In the genomic region with DNA sequence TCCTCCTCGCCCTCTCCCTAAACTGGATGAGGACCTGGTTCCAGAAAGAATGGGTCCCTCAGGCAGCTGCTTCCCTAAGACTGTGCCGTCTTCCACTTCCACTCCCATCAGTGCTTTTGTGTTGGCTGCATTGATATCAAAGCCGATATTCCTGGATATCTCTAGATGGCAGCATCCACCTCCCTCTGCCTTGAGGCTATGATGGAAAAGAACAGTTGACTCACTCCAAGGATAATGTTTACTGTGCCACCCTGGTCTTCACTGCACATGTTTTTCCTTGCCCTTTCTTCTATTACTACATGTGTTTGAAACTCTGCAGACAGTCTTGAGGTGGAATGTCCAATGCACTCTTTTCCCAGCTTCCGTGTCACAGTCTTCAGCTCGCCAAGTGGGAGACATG, we compare ENCODE assay signal across 8 cellular contexts.
A peak's percentile ranks its signal among the peaks of the same experiment; 100 is the strongest.
DNase-seq lines count a peak whose midpoint lies in the region; TF ChIP-seq lines count a peak whose summit lies in the region.

No MANE protein-coding gene starts in this region.

- DNase-seq in GM03348 (ENCODE audit: low spot score) (peak; percentile 81), OCI-M1 (lab: John Stamatoyannopoulos, UW) (peak; percentile 9), esophagus squamous epithelium (lab: John Stamatoyannopoulos, UW) (no peak), pons (ENCODE audit: low spot score) (peak; percentile 83), tibial artery (no peak)
- DNase-seq in effector CD4-positive, alpha-beta T cell = no peak
- no peak for DNase-seq in activated naive CD8-positive, alpha-beta T cell treated with anti-CD3 and anti-CD28 coated beads for 36 hours
- no peak for DNase-seq in NK-92 treated with Interleukin-12 subunit alpha and Interleukin-12 subunit beta, amount 100 ng/mL, for 24 hours (lab: John Stamatoyannopoulos, UW)

- peak in 4 of 6 experiments; percentile 18 to 56 (median 30) for TF ChIP-seq CTCF in esophagus squamous epithelium (IDR thresholded peaks at IDR 0.05)
- TF ChIP-seq CTCF in tibial artery (IDR thresholded peaks at IDR 0.05) = peak in 1 of 2 experiments; percentile 39

- H3K9me3 Mint-ChIP-seq in activated naive CD8-positive, alpha-beta T cell treated with anti-CD3 and anti-CD28 coated beads for 36 hours = no peaks in the 10 kb centered on the region

- no peak for TF ChIP-seq POLR2A in esophagus squamous epithelium (IDR thresholded peaks at IDR 0.05)

- intact Hi-C loops in esophagus squamous epithelium (cut with DNase I) = no loop called here
- intact Hi-C loops in tibial artery (cut with DNase I; ENCODE audit: low total_unique reads) = no loop called here

- no peaks in the 10 kb centered on the region for H3K4me1 Mint-ChIP-seq in activated naive CD8-positive, alpha-beta T cell treated with anti-CD3 and anti-CD28 coated beads for 36 hours

- H3K36me3 Mint-ChIP-seq in activated naive CD8-positive, alpha-beta T cell treated with anti-CD3 and anti-CD28 coated beads for 36 hours = no peaks in the 10 kb centered on the region

- H3K9me3 ChIP-seq in esophagus squamous epithelium = no peaks in the 10 kb centered on the region
- no peaks in the 10 kb centered on the region for H3K9me3 ChIP-seq in tibial artery

- peaks cover 0 to 4% (median 0%) of the 10 kb centered on the region in 3 donors for H3K4me1 ChIP-seq in esophagus squamous epithelium
- no peaks in the 10 kb centered on the region for H3K4me1 ChIP-seq in tibial artery

- H3K4me3 Mint-ChIP-seq in activated naive CD8-positive, alpha-beta T cell treated with anti-CD3 and anti-CD28 coated beads for 36 hours = no peak overlapping the region

- no peak overlapping the region for H3K27ac Mint-ChIP-seq in activated naive CD8-positive, alpha-beta T cell treated with anti-CD3 and anti-CD28 coated beads for 36 hours

- H3K27ac ChIP-seq in esophagus squamous epithelium (no peak overlapping the region), tibial artery (no peak overlapping the region)

- peaks cover 11% of the 10 kb centered on the region for H3K27me3 Mint-ChIP-seq in activated naive CD8-positive, alpha-beta T cell treated with anti-CD3 and anti-CD28 coated beads for 36 hours

- 20 to 52% methylated on average over 5 of the region's 5 CpGs for WGBS in esophagus squamous epithelium, 2 donors

- H3K36me3 ChIP-seq in esophagus squamous epithelium (no peaks in the 10 kb centered on the region), tibial artery (no peaks in the 10 kb centered on the region)

- H3K27me3 ChIP-seq in esophagus squamous epithelium (peaks cover 0 to 3% (median 0%) of the 10 kb centered on the region in 4 donors), tibial artery (peaks cover 0 to 6% of the 10 kb centered on the region in 2 donors)

- H3K4me3 ChIP-seq in esophagus squamous epithelium (no peak overlapping the region), tibial artery (no peak overlapping the region)

Comparison
In these comparisons a context has a peak if more than half of its experiments do, and no peak if none do; other contexts are left out.
1. DNase-seq: peak in GM03348 (single experiment), OCI-M1 (single experiment) and pons (single experiment); none in esophagus squamous epithelium (single experiment), effector CD4-positive, alpha-beta T cell (single experiment), tibial artery (0 of 2), activated naive CD8-positive, alpha-beta T cell treated with anti-CD3 and anti-CD28 coated beads for 36 hours (single experiment) and NK-92 treated with Interleukin-12 subunit alpha and Interleukin-12 subunit beta, amount 100 ng/mL, for 24 hours (single experiment).